ENCODE assay signal across 7 cellular contexts in the genomic region with DNA sequence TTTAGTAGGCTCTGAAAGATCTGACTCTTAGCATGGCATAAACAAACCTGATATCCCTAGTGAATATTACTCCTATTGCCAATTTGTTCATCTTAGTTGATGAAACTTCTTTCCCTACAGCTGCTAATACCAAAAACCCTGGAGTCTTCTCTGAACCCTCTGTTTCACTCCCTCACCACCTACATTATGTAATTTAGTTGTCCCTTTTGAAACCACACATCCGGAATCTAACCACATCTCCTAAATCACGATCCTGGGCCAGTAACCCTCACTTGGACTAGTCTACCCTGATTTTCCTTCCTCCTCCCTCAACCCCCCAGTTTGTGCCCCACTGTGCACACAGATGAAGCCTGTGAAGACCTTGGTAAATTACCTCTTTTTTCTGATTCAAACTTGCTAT. TPM values are rescaled to one million over a fixed set of nuclear protein-coding genes. Genes with fewer than 3 reads are reported as not detected.
DNase-seq lines count a peak whose midpoint lies in the region; ATAC-seq and TF ChIP-seq lines count a peak whose summit lies in the region.

No MANE protein-coding gene starts in this region.

- no peak for TF ChIP-seq CTCF in GM12875 (IDR thresholded peaks at IDR 0.05; ENCODE audit: borderline replicate concordance, insufficient read depth, low read depth, low read length)
- no peak for TF ChIP-seq CTCF in Panc1 (IDR thresholded peaks at IDR 0.05)
- no peak for TF ChIP-seq CTCF in esophagus squamous epithelium (IDR thresholded peaks at IDR 0.05)
- no peak for TF ChIP-seq CTCF in psoas muscle (IDR thresholded peaks at IDR 0.05)
- no peak for TF ChIP-seq CTCF in transverse colon (IDR thresholded peaks at IDR 0.05)

- H3K36me3 ChIP-seq in Panc1 (ENCODE audit: control insufficient read depth, insufficient read depth, low read length) = no peaks in the 10 kb centered on the region
- H3K36me3 ChIP-seq in esophagus squamous epithelium = peaks cover 14 to 42% (median 30%) of the 10 kb centered on the region in 3 donors
- peaks cover 23 to 31% of the 10 kb centered on the region in 2 donors for H3K36me3 ChIP-seq in psoas muscle (ENCODE audit: insufficient read depth in 1 of 2, low read depth in 1 of 2)
- peaks cover 0 to 29% (median 12%) of the 10 kb centered on the region in 4 donors for H3K36me3 ChIP-seq in transverse colon

- in situ Hi-C loops in Panc1 (cut with HindIII; ENCODE audit: low pct_unique_long_range_greater_than_20kb, low sequenced_read_pairs) = no loop called here
- in situ Hi-C loops in transverse colon (cut with MboI; ENCODE audit: low pct_ligation_motif_present in 1 of 4, low pct_unique_long_range_greater_than_20kb in 1 of 4, low sequenced_read_pairs in 3 of 4) = no loop called here

- WGBS in esophagus squamous epithelium, 2 donors = 65 to 70% methylated on average over 2 of the region's 2 CpGs
- 59 to 67% (median 64%) methylated on average over 2 of the region's 2 CpGs for WGBS in psoas muscle, 3 donors
- WGBS in transverse colon (ENCODE audit: low coverage in 1 of 2), 2 donors = 75 to 84% methylated on average over 2 of the region's 2 CpGs

- H3K27me3 ChIP-seq in Panc1 (ENCODE audit: control insufficient read depth, insufficient read depth, low read length) (no peaks in the 10 kb centered on the region), esophagus squamous epithelium (no peaks in the 10 kb centered on the region), psoas muscle (ENCODE audit: insufficient read depth in 3 of 3, low read length in 2 of 3) (no peaks in the 10 kb centered on the region), transverse colon (no peaks in the 10 kb centered on the region)

- H3K4me3 ChIP-seq in GM12875 (ENCODE audit: low read depth, low read length) = peak overlapping the region; percentile 53
- H3K4me3 ChIP-seq in Panc1 (ENCODE audit: low read depth in 2 of 2, low read length in 2 of 2) = peak overlapping the region; percentile 88 to 90
- H3K4me3 ChIP-seq in esophagus squamous epithelium = peak overlapping the region in 3 of 4 donors; percentile 78 to 99 (median 79)
- peak overlapping the region; percentile 97 for H3K4me3 ChIP-seq in psoas muscle
- peak overlapping the region in 2 of 4 donors; percentile 72 to 74 for H3K4me3 ChIP-seq in transverse colon

- ATAC-seq in Panc1 (no peak), psoas muscle (no peak)

- BruUV-seq in Panc1 (replicated peaks; lab: Mats Ljungman, UMichigan) = TSS peak; percentile 84

- H3K9me3 ChIP-seq in Panc1 (ENCODE audit: control insufficient read depth, insufficient read depth, low read depth, low read length) (peaks cover 58% of the 10 kb centered on the region), esophagus squamous epithelium (peaks cover 0 to 62% (median 36%) of the 10 kb centered on the region in 3 donors), psoas muscle (peaks cover 63% of the 10 kb centered on the region), transverse colon (peaks cover 28 to 45% of the 10 kb centered on the region in 2 donors)

- TF ChIP-seq POLR2A in esophagus squamous epithelium (IDR thresholded peaks at IDR 0.05) = no peak
- no peak for TF ChIP-seq POLR2A in transverse colon (IDR thresholded peaks at IDR 0.05)

- intact Hi-C loops in Panc1 (cut with micrococcal nuclease; ENCODE audit: unreplicated experiment) (no loop called here), esophagus squamous epithelium (cut with DNase I) (no loop called here), psoas muscle (cut with DNase I) (no loop called here), transverse colon (cut with DNase I; ENCODE audit: low total_unique reads) (loop anchor here (10.0 kb wide), 1 partner anchor 58 kb away; a partner anchor contains a TSS)

- no peaks in the 10 kb centered on the region for H3K4me1 ChIP-seq in Panc1 (ENCODE audit: control insufficient read depth, insufficient read depth, low read length)
- H3K4me1 ChIP-seq in esophagus squamous epithelium = peaks cover 6 to 21% (median 9%) of the 10 kb centered on the region in 3 donors
- H3K4me1 ChIP-seq in psoas muscle = peaks cover 5% of the 10 kb centered on the region
- peaks cover 0 to 10% (median 9%) of the 10 kb centered on the region in 4 donors for H3K4me1 ChIP-seq in transverse colon

- CTCF ChIA-PET in Panc1 (lab: Charles Lee) = no interaction called here

- DNase-seq in Panc1 (ENCODE audit: low read depth, low spot score) (no peak), esophagus squamous epithelium (lab: John Stamatoyannopoulos, UW) (no peak), psoas muscle (no peak), NCI-H2171 treated with DMSO at 0.1 percent for 48 hours (lab: John Stamatoyannopoulos, UW) (no peak), transverse colon (no peak), activated gamma-delta T cell treated with Interleukin-2 at 50 U/mL for 16 hours (no peak)

- TF ChIP-seq EP300 in transverse colon (IDR thresholded peaks at IDR 0.05; ENCODE audit: low read depth) = no peak

- POLR2A ChIA-PET in Panc1 (lab: Charles Lee) = no interaction called here

- peak overlapping the region; percentile 78; the same call in 1 of the 2 replicates for H3K27ac ChIP-seq in Panc1 (ENCODE audit: low read length)
- H3K27ac ChIP-seq in esophagus squamous epithelium = no peak overlapping the region
- no peak overlapping the region for H3K27ac ChIP-seq in psoas muscle
- no peak overlapping the region for H3K27ac ChIP-seq in transverse colon

RNA-seq across cellular contexts. Expression of a gene that starts 1.2 kb away (rescaled TPM):
- total RNA-seq in Panc1 (2021; ENCODE audit: unreplicated experiment) = 10.1 TPM
- 3.6 TPM for polyA plus RNA-seq in Panc1 (2012; ENCODE audit: insufficient read length)
- total RNA-seq in esophagus squamous epithelium = 1 to 10 TPM; 1.7 to 6.3 (median 2.4) TPM
- 1 to 10 TPM; 1.6 to 3.7 (median 2.3) TPM for total RNA-seq in psoas muscle
- 1 to 10 TPM; 1.9 to 2.5 (median 2.1) TPM for polyA plus RNA-seq in psoas muscle
- 10 to 100 TPM in 1 of 4 donors, 1 to 10 TPM in 3; 3.8 to 13.5 (median 4.2) TPM for total RNA-seq in transverse colon

RNA-seq across cellular contexts. Expression of a gene that starts 11.1 kb away (rescaled TPM):
- total RNA-seq in Panc1 (2021; ENCODE audit: unreplicated experiment) (5.1 TPM), esophagus squamous epithelium (1 to 10 TPM; 1.4 to 9.5 (median 3.5) TPM), psoas muscle (1 to 10 TPM; 2.7 to 6.1 (median 3.1) TPM), transverse colon (1 to 10 TPM; 1.9 to 6.4 (median 4.0) TPM)
- polyA plus RNA-seq in Panc1 (2012; ENCODE audit: insufficient read length) = 3.1 TPM
- polyA plus RNA-seq in psoas muscle = 1 to 10 TPM in 2 of 3 donors, under 1 TPM in 1; 0.68 to 1.7 (median 1.6) TPM

RNA-seq across cellular contexts. Expression of a gene that starts 28.0 kb away (rescaled TPM):
- total RNA-seq in Panc1 (2021; ENCODE audit: unreplicated experiment) (0.98 TPM), esophagus squamous epithelium (under 1 TPM in 2 of 4 donors, not detected in 2; 0.44 to 0.57 TPM), psoas muscle (under 1 TPM; 0.49 to 0.83 (median 0.58) TPM), transverse colon (not detected)
- polyA plus RNA-seq in Panc1 (2012; ENCODE audit: insufficient read length) = 0.65 TPM
- 1 to 10 TPM in 1 of 3 donors, under 1 TPM in 2; 0.26 to 1.4 (median 0.30) TPM for polyA plus RNA-seq in psoas muscle

RNA-seq across cellular contexts. Expression of a gene that starts 29.9 kb away (rescaled TPM):
- 22.8 TPM for total RNA-seq in Panc1 (2021; ENCODE audit: unreplicated experiment)
- 6.0 TPM for polyA plus RNA-seq in Panc1 (2012; ENCODE audit: insufficient read length)
- 10 to 100 TPM in 1 of 4 donors, 1 to 10 TPM in 3; 4.3 to 11.1 (median 6.1) TPM for total RNA-seq in esophagus squamous epithelium
- total RNA-seq in psoas muscle = 1 to 10 TPM; 3.8 to 9.5 (median 7.4) TPM
- 1 to 10 TPM; 1.5 to 5.2 (median 1.8) TPM for polyA plus RNA-seq in psoas muscle
- total RNA-seq in transverse colon = 100 to 1,000 TPM in 1 of 4 donors, 10 to 100 TPM in 2, 1 to 10 TPM in 1; 9.8 to 119 (median 11.2) TPM

RNA-seq across cellular contexts. Expression of a gene that starts 56.3 kb away (rescaled TPM):
- total RNA-seq in Panc1 (2021; ENCODE audit: unreplicated experiment) = 16.1 TPM
- 6.6 TPM for polyA plus RNA-seq in Panc1 (2012; ENCODE audit: insufficient read length)
- 10 to 100 TPM in 1 of 4 donors, 1 to 10 TPM in 3; 7.2 to 13.0 (median 8.1) TPM for total RNA-seq in esophagus squamous epithelium
- 1 to 10 TPM; 3.7 to 7.0 (median 4.3) TPM for total RNA-seq in psoas muscle
- 1 to 10 TPM; 2.0 to 6.9 (median 2.8) TPM for polyA plus RNA-seq in psoas muscle
- total RNA-seq in transverse colon = 10 to 100 TPM; 13.7 to 27.7 (median 16.2) TPM
